Comparison of ENCODE assay signal across 27 cellular contexts in the genomic region with DNA sequence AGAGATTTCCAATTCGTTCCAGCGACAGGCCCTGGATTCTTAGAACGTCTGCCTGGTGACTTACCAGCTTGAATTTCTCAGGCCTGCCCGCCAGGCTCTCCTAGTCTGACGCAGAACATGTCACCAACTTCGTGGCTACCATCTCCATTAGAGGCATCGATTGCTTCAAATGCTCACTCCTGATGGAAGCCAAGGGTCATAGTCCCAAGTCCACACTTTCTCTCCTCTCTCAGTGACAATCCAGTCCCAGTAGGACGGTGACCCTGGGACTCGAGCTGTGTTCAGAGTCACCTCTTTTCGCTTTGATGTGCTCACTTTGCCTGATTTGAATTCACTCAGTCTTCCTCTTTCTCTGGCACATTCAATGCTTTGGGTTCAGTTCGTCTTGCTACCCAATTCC.
DNase-seq lines count a peak whose midpoint lies in the region; ATAC-seq lines count a peak whose summit lies in the region.
"Had no signal": no experiment of that assay in that cellular context is flagged by ENCODE, and none has a peak within 500 bp of the region (broad histone marks: within the 10 kb centered on the region; RNA-seq: fewer than 3 reads in every experiment).

No MANE protein-coding gene starts in this region.

- H3K9me3 ChIP-seq in T-helper 17 cell (ENCODE audit: control insufficient read depth, low read length, poor library complexity, severe bottlenecking) (no peaks in the 10 kb centered on the region), trophoblast cell (ENCODE audit: insufficient read depth, low read depth, low read length) (peaks cover 2% of the 10 kb centered on the region)
- H3K9me3 ChIP-seq: SJCRH30, thyroid gland had no signal

- H3K14ac ChIP-seq in trophoblast cell (ENCODE audit: low read length) = no peak overlapping the region

- ATAC-seq in activated CD8-positive, alpha-beta memory T cell treated with anti-CD3 and anti-CD28 coated beads, Interleukin-2, amount 10 ng/mL, durations not matched to agents 7 days and 5 days = no peak
- no peak for ATAC-seq in T-helper 17 cell
- no peak for ATAC-seq in activated naive CD8-positive, alpha-beta T cell treated with anti-CD3 and anti-CD28 coated beads, Interleukin-2, amount 10 ng/mL, durations not matched to agents 7 days and 5 days (ENCODE audit: low read depth)
- ATAC-seq: CD8-positive, alpha-beta T cell; GM23338; left cardiac atrium; stimulated activated naive CD8-positive, alpha-beta T cell treated with anti-CD3 and anti-CD28 coated beads, Interleukin-15, Interleukin-2, amounts not matched to agents 100 U/mL and 50 U/mL, for 24 hours; WTC11 had no signal

- no peak overlapping the region for H2BK5ac ChIP-seq in trophoblast cell (ENCODE audit: low read depth, low read length, poor library complexity)

- H4K12ac ChIP-seq in trophoblast cell (ENCODE audit: low read depth, low read length) = no peak overlapping the region

- no peak overlapping the region for H3K9ac ChIP-seq in trophoblast cell (ENCODE audit: low read length)
- H3K9ac ChIP-seq: parathyroid adenoma had no signal

- CTCF ChIA-PET in activated CD8-positive, alpha-beta memory T cell treated with anti-CD3 and anti-CD28 coated beads, Interleukin-2, amount 10 ng/mL, durations not matched to agents 7 days and 5 days (lab: Charles Lee) = interaction anchor here (2.5 kb wide), 1 partner anchor 44 kb away, joined by 8 read pairs; no protein-coding TSS in a partner anchor

- no peaks in the 10 kb centered on the region for H3K27me3 Mint-ChIP-seq in activated CD8-positive, alpha-beta memory T cell treated with anti-CD3 and anti-CD28 coated beads, Interleukin-2, amount 10 ng/mL, durations not matched to agents 7 days and 5 days
- H3K27me3 Mint-ChIP-seq in T-helper 17 cell = no peaks in the 10 kb centered on the region
- no peaks in the 10 kb centered on the region for H3K27me3 Mint-ChIP-seq in activated naive CD8-positive, alpha-beta T cell treated with anti-CD3 and anti-CD28 coated beads, Interleukin-2, amount 10 ng/mL, durations not matched to agents 7 days and 5 days
- H3K27me3 Mint-ChIP-seq: activated T-cell treated with anti-CD3 and anti-CD28 coated beads, Interleukin-2, amount 50 U/mL, for 24 hours had no signal

- no peak overlapping the region for H3K4me3 ChIP-seq in trophoblast cell (ENCODE audit: low read depth, low read length)
- H3K4me3 ChIP-seq: GM23338, SJCRH30, skin epidermis, thyroid gland had no signal

- H3K4me3 Mint-ChIP-seq in activated CD8-positive, alpha-beta memory T cell treated with anti-CD3 and anti-CD28 coated beads, Interleukin-2, amount 10 ng/mL, durations not matched to agents 7 days and 5 days = no peak overlapping the region
- no peak overlapping the region for H3K4me3 Mint-ChIP-seq in T-helper 17 cell
- H3K4me3 Mint-ChIP-seq in activated naive CD8-positive, alpha-beta T cell treated with anti-CD3 and anti-CD28 coated beads, Interleukin-2, amount 10 ng/mL, durations not matched to agents 7 days and 5 days = no peak overlapping the region
- H3K4me3 Mint-ChIP-seq: activated T-cell treated with anti-CD3 and anti-CD28 coated beads, Interleukin-2, amount 50 U/mL, for 24 hours; CD8-positive, alpha-beta T cell; GM23338; HFFc6; immature natural killer cell; WTC11 had no signal

- no peak overlapping the region for H2BK120ac ChIP-seq in trophoblast cell (ENCODE audit: insufficient read depth, low read length, poor library complexity)

- no peak overlapping the region for H3K18ac ChIP-seq in trophoblast cell (ENCODE audit: low read length)

- H3K27ac ChIP-seq in trophoblast cell (ENCODE audit: low read depth, low read length) = no peak overlapping the region
- H3K27ac ChIP-seq: parathyroid adenoma, SJCRH30, skin epidermis, thyroid gland had no signal

- peaks cover 9 to 12% of the 10 kb centered on the region in 2 experiments for H3K4me1 ChIP-seq in trophoblast cell (ENCODE audit: control insufficient read depth in 1 of 2, insufficient read depth in 2 of 2, low read length in 2 of 2)
- H3K4me1 ChIP-seq: parathyroid adenoma, thyroid gland had no signal

- H4K8ac ChIP-seq in trophoblast cell (ENCODE audit: low read depth, low read length) = no peak overlapping the region

- H2AFZ ChIP-seq in trophoblast cell (ENCODE audit: insufficient read depth, low read length, poor library complexity) = no peak overlapping the region
- H2AFZ ChIP-seq: GM23338, parathyroid adenoma had no signal

- H3K9me3 Mint-ChIP-seq in activated CD8-positive, alpha-beta memory T cell treated with anti-CD3 and anti-CD28 coated beads, Interleukin-2, amount 10 ng/mL, durations not matched to agents 7 days and 5 days (ENCODE audit: low read depth) = no peaks in the 10 kb centered on the region
- peaks cover 4% of the 10 kb centered on the region for H3K9me3 Mint-ChIP-seq in activated naive CD8-positive, alpha-beta T cell treated with anti-CD3 and anti-CD28 coated beads, Interleukin-2, amount 10 ng/mL, durations not matched to agents 7 days and 5 days
- H3K9me3 Mint-ChIP-seq: activated T-cell treated with anti-CD3 and anti-CD28 coated beads, Interleukin-2, amount 50 U/mL, for 24 hours; CD8-positive, alpha-beta T cell; GM23338; immature natural killer cell; WTC11 had no signal

- no peak overlapping the region for H2AK5ac ChIP-seq in trophoblast cell (ENCODE audit: low read length)

- DNase-seq in activated CD8-positive, alpha-beta memory T cell treated with anti-CD3 and anti-CD28 coated beads, Interleukin-2, amount 10 ng/mL, durations not matched to agents 7 days and 5 days = no peak
- no peak for DNase-seq in activated CD8-positive, alpha-beta memory T cell treated with anti-CD3 and anti-CD28 coated beads for 24 hours
- DNase-seq in T-helper 17 cell (no peak), trophoblast cell (no peak), NCI-H774 (lab: John Stamatoyannopoulos, UW) (no peak), NCI-H446 (lab: John Stamatoyannopoulos, UW) (no peak), NCI-H2029 treated with DMSO at 0.1 percent for 48 hours (lab: John Stamatoyannopoulos, UW) (no peak)
- no peak for DNase-seq in activated naive CD8-positive, alpha-beta T cell treated with anti-CD3 and anti-CD28 coated beads, Interleukin-2, amount 10 ng/mL, durations not matched to agents 7 days and 5 days
- DNase-seq: activated T-cell treated with anti-CD3 and anti-CD28 coated beads, Interleukin-2, amount 50 U/mL, for 24 hours; caudate nucleus; CD8-positive, alpha-beta T cell; cortex of kidney; erythroblast; HFFc6; immature natural killer cell; left cardiac atrium; NCI-H1694; retina; RPMI8226; SJCRH30; stimulated activated naive CD8-positive, alpha-beta T cell treated with anti-CD3 and anti-CD28 coated beads, Interleukin-15, Interleukin-2, amounts not matched to agents 100 U/mL and 50 U/mL, for 24 hours; SW 1271; thyroid gland had no signal

- H3K4me1 Mint-ChIP-seq in activated CD8-positive, alpha-beta memory T cell treated with anti-CD3 and anti-CD28 coated beads, Interleukin-2, amount 10 ng/mL, durations not matched to agents 7 days and 5 days = peaks cover 56% of the 10 kb centered on the region
- H3K4me1 Mint-ChIP-seq in T-helper 17 cell = peaks cover 17% of the 10 kb centered on the region
- peaks cover 50% of the 10 kb centered on the region for H3K4me1 Mint-ChIP-seq in activated naive CD8-positive, alpha-beta T cell treated with anti-CD3 and anti-CD28 coated beads, Interleukin-2, amount 10 ng/mL, durations not matched to agents 7 days and 5 days

- H3K4me2 ChIP-seq in trophoblast cell (ENCODE audit: low read length) = no peak overlapping the region
- H3K4me2 ChIP-seq: GM23338 had no signal

- H3K36me3 ChIP-seq in trophoblast cell (ENCODE audit: control insufficient read depth in 1 of 2, insufficient read depth in 2 of 2, low read length in 2 of 2) = no peaks in the 10 kb centered on the region
- H3K36me3 ChIP-seq: SJCRH30, thyroid gland had no signal

- no peak overlapping the region for H3K4ac ChIP-seq in trophoblast cell (ENCODE audit: low read depth, low read length)

- H2BK12ac ChIP-seq in trophoblast cell (ENCODE audit: low read length) = no peak overlapping the region

- H3K79me2 ChIP-seq in trophoblast cell (ENCODE audit: control insufficient read depth, insufficient read depth, low read length, poor library complexity) = no peaks in the 10 kb centered on the region
- H3K79me2 ChIP-seq: parathyroid adenoma had no signal

- no peaks in the 10 kb centered on the region for H3K27me3 ChIP-seq in trophoblast cell (ENCODE audit: insufficient read depth, low read length)
- H3K27me3 ChIP-seq: SJCRH30, thyroid gland had no signal

- H4K91ac ChIP-seq in trophoblast cell (ENCODE audit: low read depth, low read length) = no peak overlapping the region

- H3K36me3 Mint-ChIP-seq in activated CD8-positive, alpha-beta memory T cell treated with anti-CD3 and anti-CD28 coated beads, Interleukin-2, amount 10 ng/mL, durations not matched to agents 7 days and 5 days = peaks cover 4% of the 10 kb centered on the region
- no peaks in the 10 kb centered on the region for H3K36me3 Mint-ChIP-seq in T-helper 17 cell (ENCODE audit: low read depth)
- H3K36me3 Mint-ChIP-seq in activated naive CD8-positive, alpha-beta T cell treated with anti-CD3 and anti-CD28 coated beads, Interleukin-2, amount 10 ng/mL, durations not matched to agents 7 days and 5 days = peaks cover 3% of the 10 kb centered on the region
- H3K36me3 Mint-ChIP-seq: CD8-positive, alpha-beta T cell; WTC11 had no signal

- no CpG with 5 or more reads among the region's 11 CpGs for WGBS in trophoblast cell (ENCODE audit: extremely low coverage, insufficient coverage, insufficient read length)

- H3K79me1 ChIP-seq in trophoblast cell (ENCODE audit: low read length) = peaks cover 2% of the 10 kb centered on the region

- H3K23ac ChIP-seq in trophoblast cell (ENCODE audit: low read length) = peak overlapping the region; percentile 34

- POLR2A ChIA-PET in activated naive CD8-positive, alpha-beta T cell treated with anti-CD3 and anti-CD28 coated beads, Interleukin-2, amount 10 ng/mL, durations not matched to agents 7 days and 5 days (lab: Charles Lee) = interaction anchor here (4.2 to 4.6 kb wide), 2 partner anchors 16 to 44 kb away, joined by 29 to 50 read pairs; no protein-coding TSS in a partner anchor

- peak overlapping the region; percentile 33 for H3K27ac Mint-ChIP-seq in activated CD8-positive, alpha-beta memory T cell treated with anti-CD3 and anti-CD28 coated beads, Interleukin-2, amount 10 ng/mL, durations not matched to agents 7 days and 5 days
- H3K27ac Mint-ChIP-seq in T-helper 17 cell = peak overlapping the region; percentile 47
- H3K27ac Mint-ChIP-seq in activated naive CD8-positive, alpha-beta T cell treated with anti-CD3 and anti-CD28 coated beads, Interleukin-2, amount 10 ng/mL, durations not matched to agents 7 days and 5 days = peak overlapping the region; percentile 72
- H3K27ac Mint-ChIP-seq: activated T-cell treated with anti-CD3 and anti-CD28 coated beads, Interleukin-2, amount 50 U/mL, for 24 hours; CD8-positive, alpha-beta T cell; GM23338; HFFc6; WTC11 had no signal
